In genomic region chr22:31943976-31944699, GRCh38 we compare ENCODE assay signal across 8 cellular contexts. TPM values are rescaled to one million over a fixed set of nuclear protein-coding genes. Genes with fewer than 3 reads are reported as not detected.
A peak's percentile ranks its signal among the peaks of the same experiment; 100 is the strongest.
DNase-seq lines count a peak whose midpoint lies in the region; ATAC-seq and TF ChIP-seq lines count a peak whose summit lies in the region.

TSS of gene YWHAH (plus strand) at chr22:31944535. CDS start at chr22:31944734, 199 bp downstream.

- H3K9me3 ChIP-seq in ES-I3 (ENCODE audit: control insufficient read depth, insufficient read depth, low read length) = no peaks in the 10 kb centered on the region
- no peaks in the 10 kb centered on the region for H3K9me3 ChIP-seq in MG63
- no peaks in the 10 kb centered on the region for H3K9me3 ChIP-seq in gastroesophageal sphincter

- TF ChIP-seq EP300 in gastroesophageal sphincter (IDR thresholded peaks at IDR 0.05) = no peak

- TF ChIP-seq CTCF in gastroesophageal sphincter (IDR thresholded peaks at IDR 0.05) = peak in 1 of 4 experiments; percentile 23

- H3K4me3 ChIP-seq in H7 (ENCODE audit: insufficient read depth, low read depth, low read length) (peak within 1 kb of the TSS; percentile 84), MG63 (peak within 1 kb of the TSS; percentile 90), gastroesophageal sphincter (peak within 1 kb of the TSS; percentile 85 to 99)

- H3K36me3 ChIP-seq in ES-I3 (ENCODE audit: insufficient read depth, low read length) = peaks cover 8% of the 10 kb centered on the region
- peaks cover 3% of the 10 kb centered on the region for H3K36me3 ChIP-seq in H7 (replicated peaks; ENCODE audit: control insufficient read depth, insufficient read depth, low read length)
- H3K36me3 ChIP-seq in MG63 = peaks cover 41% of the 10 kb centered on the region
- peaks cover 0 to 11% of the 10 kb centered on the region in 2 donors for H3K36me3 ChIP-seq in gastroesophageal sphincter

- H3K27me3 ChIP-seq in H7 (ENCODE audit: control insufficient read depth, insufficient read depth, low read length) (no peaks in the 10 kb centered on the region), MG63 (no peaks in the 10 kb centered on the region), gastroesophageal sphincter (no peaks in the 10 kb centered on the region)

- ATAC-seq in gastroesophageal sphincter = peak; percentile 95

- H3K4me1 ChIP-seq in ES-I3 (ENCODE audit: insufficient read depth, low read length) (peaks cover 12% of the 10 kb centered on the region; the same call in 1 of the 2 replicates), gastroesophageal sphincter (peaks cover 0 to 42% (median 21%) of the 10 kb centered on the region in 3 donors)

- in situ Hi-C loops in SK-MEL-5 (cut with HindIII; ENCODE audit: low pct_unique_long_range_greater_than_20kb, low sequenced_read_pairs) = no loop called here

- peak within 1 kb of the TSS; percentile 86 for H3K9ac ChIP-seq in ES-I3 (ENCODE audit: low read depth, low read length)

- DNase-seq in H7 = peak; percentile 99
- peak; percentile 92 for DNase-seq in MG63
- DNase-seq in SK-MEL-5 (ENCODE audit: low read depth, low spot score) = peak; percentile 96
- DNase-seq in activated naive CD4-positive, alpha-beta T cell treated with Interleukin-2 at 50 U/mL for 16 hours = peak; percentile 88
- DNase-seq in non-pigmented ciliary epithelial cell (ENCODE audit: low read depth) = peak; percentile 43
- DNase-seq in substantia nigra (lab: John Stamatoyannopoulos, UW) = peak; percentile 63 to 97 (median 93)

- peak; percentile 89 to 98 for TF ChIP-seq POLR2A in gastroesophageal sphincter (IDR thresholded peaks at IDR 0.05)

- WGBS in gastroesophageal sphincter (ENCODE audit: low coverage in 1 of 2), 2 donors = 0% methylated on average over 8 of the region's 86 CpGs; no CpG with 5 or more reads in 1 of the 2 donors

- H3K27ac ChIP-seq in gastroesophageal sphincter (peak within 1 kb of the TSS; percentile 82 to 100 (median 100)), substantia nigra (ENCODE audit: low read depth, low read length, poor library complexity, severe bottlenecking) (peak within 1 kb of the TSS; percentile 95)

RNA-seq across cellular contexts. Expression of gene YWHAH, which starts in this region (rescaled TPM):
- total RNA-seq in H7 (2014; rRNA removed; shearing (Covaris generic)) = 217 and 229 TPM in 2 replicates
- total RNA-seq in MG63 (2014; rRNA removed; shearing (Covaris generic); ENCODE audit: low replicate concordance) = 92.2 and 125 TPM in 2 replicates
- total RNA-seq in SK-MEL-5 (2014; rRNA removed; shearing (Covaris generic)) = 130 and 140 TPM in 2 replicates
- polyA plus RNA-seq in SK-MEL-5 (2015; cell fraction: cytosol; rRNA removed) = 158 and 164 TPM in 2 replicates
- polyA plus RNA-seq in SK-MEL-5 (2015; cell fraction: nucleus; rRNA removed) = 27.7 and 29.7 TPM in 2 replicates
- 100 to 1,000 TPM; 127 to 263 (median 169) TPM for total RNA-seq in gastroesophageal sphincter

Comparison
In these comparisons a context has a peak if more than half of its experiments do, and no peak if none do; other contexts are left out.
1. Peak in every context shown above with its lines: DNase-seq, ATAC-seq, H3K4me3 ChIP-seq and H3K27ac ChIP-seq.
2. DNase-seq: peak in every context shown above with its lines; median percentile 99 in H7; 96 in SK-MEL-5; 93 in substantia nigra; 92 in MG63; 88 in activated naive CD4-positive, alpha-beta T cell treated with Interleukin-2 at 50 U/mL for 16 hours; 43 in non-pigmented ciliary epithelial cell.